12 cellular contexts compared by ENCODE assay signal in genomic region chr1:101241485-101242225, GRCh38. TPM values are rescaled to one million over a fixed set of nuclear protein-coding genes. Genes with fewer than 3 reads are reported as not detected.
DNase-seq lines count a peak whose midpoint lies in the region; ATAC-seq, FAIRE-seq and TF ChIP-seq lines count a peak whose summit lies in the region.
"Had no signal": no experiment of that assay in that cellular context is flagged by ENCODE, and none has a peak within 500 bp of the region (broad histone marks: within the 10 kb centered on the region; RNA-seq: fewer than 3 reads in every experiment).

No MANE protein-coding gene starts in this region.

- TF ChIP-seq POLR2A in esophagus muscularis mucosa (IDR thresholded peaks at IDR 0.05; ENCODE audit: low read depth), result no peak

- peaks cover 15 to 25% (median 19%) of the 10 kb centered on the region in 4 donors for H3K4me1 ChIP-seq in esophagus muscularis mucosa

- H3K4me3 ChIP-seq in esophagus muscularis mucosa (peak overlapping the region in 1 of 4 donors; percentile 71), foreskin fibroblast (ENCODE audit: low read depth in 1 of 2, low read length in 2 of 2) (no peak overlapping the region)
- H3K4me3 ChIP-seq: GM23338, K562 had no signal

- DNase-seq in GM10248 (ENCODE audit: extremely low spot score), result peak; percentile 29
- DNase-seq in GM19239 (ENCODE audit: insufficient read length, low spot score), result no peak
- DNase-seq in esophagus muscularis mucosa (ENCODE audit: extremely low spot score), result no peak
- DNase-seq in stimulated activated CD4-positive, alpha-beta T cell treated with anti-CD3 and anti-CD28 coated beads, Interleukin-4, amount 100 ng/mL, for 24 hours, result no peak
- no peak for DNase-seq in foreskin fibroblast
- DNase-seq in NCI-H2196 treated with DMSO at 0.1 percent for 48 hours (lab: John Stamatoyannopoulos, UW; ENCODE audit: unreplicated experiment), result no peak
- no peak for DNase-seq in D341Med (ENCODE audit: low spot score)
- DNase-seq: DND-41, nucleus accumbens had no signal

- peak; percentile 61 for FAIRE-seq in GM19239 (lab: Jason Lieb, UNC)
- FAIRE-seq: K562 had no signal

- peaks cover 0 to 3% (median 0%) of the 10 kb centered on the region in 4 donors for H3K27me3 ChIP-seq in esophagus muscularis mucosa

- peak overlapping the region in 3 of 4 donors; percentile 38 to 82 (median 48) for H3K27ac ChIP-seq in esophagus muscularis mucosa (replicated peaks in 1 of 4)

- no peak for TF ChIP-seq EP300 in esophagus muscularis mucosa (IDR thresholded peaks at IDR 0.05)

- intact Hi-C loops in esophagus muscularis mucosa (cut with DNase I), result no loop called here

- H3K9me3 ChIP-seq in esophagus muscularis mucosa, result no peaks in the 10 kb centered on the region

- POLR2A ChIA-PET in GM10248 (lab: Yijun Ruan, JAX), result no interaction called here

- peak; percentile 33 for ATAC-seq in HG03378 (IDR thresholded peaks at IDR 0.05; ENCODE audit: unreplicated experiment)
- ATAC-seq: GM23338, K562 had no signal

- TF ChIP-seq CTCF in GM10248 (IDR thresholded peaks at IDR 0.05; ENCODE audit: control extremely low read depth, extremely low read depth, low read depth, missing control alignments), result no peak
- no peak for TF ChIP-seq CTCF in esophagus muscularis mucosa (IDR thresholded peaks at IDR 0.05)
- no peak for TF ChIP-seq CTCF in foreskin fibroblast (IDR thresholded peaks at IDR 0.05; ENCODE audit: low read depth, low read length)

- peaks cover 0 to 44% (median 14%) of the 10 kb centered on the region in 4 donors for H3K36me3 ChIP-seq in esophagus muscularis mucosa

- CTCF ChIA-PET in GM10248 (lab: Yijun Ruan, JAX), result interaction anchor here (1.0 to 5.2 kb wide), 2 partner anchors 46 to 63 kb away, joined by 4 to 61 read pairs; no protein-coding TSS in a partner anchor

RNA-seq across cellular contexts. Expression of gene S1PR1, which starts 4.8 kb away (rescaled TPM):
- 10 to 100 TPM; 17.9 to 98.5 (median 77.4) TPM for total RNA-seq in esophagus muscularis mucosa
